In the genomic region with DNA sequence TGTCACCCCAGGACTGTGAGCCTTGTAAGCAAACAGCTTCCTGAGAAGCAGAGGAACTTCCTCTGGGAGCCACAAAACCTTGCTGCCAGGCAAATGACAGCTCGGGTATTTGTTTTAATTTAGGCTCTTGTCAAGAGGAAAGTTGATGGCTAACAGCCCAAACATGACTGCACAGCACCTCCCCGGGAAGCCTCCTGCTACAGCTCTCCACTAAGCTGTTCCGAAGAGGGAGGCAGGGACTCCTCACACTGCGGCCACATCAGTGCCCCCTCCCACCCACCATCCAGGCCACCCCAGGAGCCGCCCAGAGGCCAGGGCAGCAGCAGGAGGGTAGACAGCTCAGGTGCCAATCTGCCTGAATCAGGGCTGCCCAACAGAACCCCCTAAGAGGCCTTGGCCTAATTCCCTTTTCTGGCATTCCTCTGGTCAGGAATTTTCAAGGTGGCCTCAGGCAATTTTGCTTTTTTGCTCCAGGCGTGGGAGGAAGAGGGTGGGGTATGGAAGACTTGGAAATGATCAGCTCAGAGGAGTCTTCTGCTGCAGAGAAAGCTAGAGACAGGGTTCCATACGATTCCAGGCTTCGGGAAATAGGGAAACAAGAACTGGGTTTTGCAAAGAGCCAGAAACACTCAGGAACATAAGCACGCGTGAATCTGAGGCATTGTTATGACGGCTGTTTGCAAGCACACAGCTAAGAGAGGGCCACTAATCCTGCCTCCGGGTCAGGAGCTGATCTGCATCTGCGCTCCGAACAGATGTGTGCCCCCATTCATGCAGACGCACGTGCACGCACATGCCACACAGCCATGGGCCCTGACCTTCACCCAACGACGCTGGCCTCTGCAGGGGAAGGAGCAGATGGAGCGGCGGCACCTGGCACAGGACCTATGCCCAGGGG, we compare ENCODE assay signal across 10 cellular contexts. TPM values are rescaled to one million over a fixed set of nuclear protein-coding genes. Genes with fewer than 3 reads are reported as not detected.
A peak's percentile ranks its signal among the peaks of the same experiment; 100 is the strongest.
DNase-seq lines count a peak whose midpoint lies in the region; ATAC-seq, FAIRE-seq and TF ChIP-seq lines count a peak whose summit lies in the region.
"Had no signal": no experiment of that assay in that cellular context is flagged by ENCODE, and none has a peak within 500 bp of the region (broad histone marks: within the 10 kb centered on the region; RNA-seq: fewer than 3 reads in every experiment).

No MANE protein-coding gene starts in this region.

- TF ChIP-seq POLR2A in esophagus muscularis mucosa (IDR thresholded peaks at IDR 0.05; ENCODE audit: low read depth), result no peak

- no peak overlapping the region for H3K18ac ChIP-seq in neuronal stem cell (ENCODE audit: low read length)

- H3K4me1 ChIP-seq in PC-3 (ENCODE audit: insufficient read depth, low read length) (peaks cover 3% of the 10 kb centered on the region; the same call in 1 of the 2 replicates), esophagus muscularis mucosa (peaks cover 47 to 59% (median 53%) of the 10 kb centered on the region in 4 donors), neuronal stem cell (ENCODE audit: control insufficient read depth in 2 of 2, insufficient read depth in 1 of 2, low read depth in 1 of 2, low read length in 2 of 2) (peaks cover 7 to 19% of the 10 kb centered on the region in 2 donors), small intestine (ENCODE audit: control insufficient read depth in 2 of 2, insufficient read depth in 1 of 2, low read depth in 1 of 2, low read length in 1 of 2) (no peaks in the 10 kb centered on the region)

- H3K27ac ChIP-seq in PC-3 (ENCODE audit: low read length) (no peak overlapping the region), esophagus muscularis mucosa (replicated peaks in 1 of 4) (peak overlapping the region; percentile 32 to 62 (median 42)), neuronal stem cell (replicated peaks; ENCODE audit: low read length) (no peak overlapping the region), small intestine (ENCODE audit: low read depth in 1 of 2, low read length in 1 of 2) (no peak overlapping the region)

- POLR2A ChIA-PET in PC-3 (lab: Charles Lee; ENCODE audit: unreplicated experiment), result no interaction called here

- no TSS peak for BruUV-seq in PC-3 (replicated peaks; lab: Mats Ljungman, UMichigan)

- H2AK5ac ChIP-seq in neuronal stem cell (ENCODE audit: low read depth, low read length), result no peak overlapping the region

- no peak overlapping the region for H3K23ac ChIP-seq in neuronal stem cell (ENCODE audit: low read depth, low read length, poor library complexity)

- TF ChIP-seq EP300 in esophagus muscularis mucosa (IDR thresholded peaks at IDR 0.05), result no peak

- no peaks in the 10 kb centered on the region for H3F3A ChIP-seq in PC-3 (ENCODE audit: low read length, unreplicated experiment)

- intact Hi-C loops in PC-3 (cut with micrococcal nuclease) (no loop called here), esophagus muscularis mucosa (cut with DNase I) (no loop called here)

- no peak for FAIRE-seq in small intestine (lab: Jason Lieb, UNC)

- no peak overlapping the region for H2BK12ac ChIP-seq in neuronal stem cell (ENCODE audit: low read length)

- H3K79me2 ChIP-seq in PC-3 (ENCODE audit: low read length), result no peaks in the 10 kb centered on the region

- H2AFZ ChIP-seq in PC-3 (ENCODE audit: low read length) (no peak overlapping the region), neuronal stem cell (ENCODE audit: low read length) (no peak overlapping the region)

- H2BK5ac ChIP-seq in neuronal stem cell (ENCODE audit: low read length), result peak overlapping the region; percentile 53

- H3K9me3 ChIP-seq in PC-3 (ENCODE audit: low read length) (no peaks in the 10 kb centered on the region), esophagus muscularis mucosa (no peaks in the 10 kb centered on the region), neuronal stem cell (replicated peaks in 1 of 2; ENCODE audit: control insufficient read depth in 2 of 2, insufficient read depth in 1 of 2, low read depth in 1 of 2, low read length in 2 of 2) (no peaks in the 10 kb centered on the region), small intestine (ENCODE audit: control insufficient read depth, low read depth) (no peaks in the 10 kb centered on the region)

- no peaks in the 10 kb centered on the region for H4K20me1 ChIP-seq in PC-3 (ENCODE audit: low read length)

- no peak overlapping the region for H2BK15ac ChIP-seq in neuronal stem cell (ENCODE audit: low read length)

- WGBS in esophagus muscularis mucosa, result 65% methylated on average over 18 of the region's 21 CpGs
- no CpG with 5 or more reads among the region's 21 CpGs for WGBS in neuronal stem cell (ENCODE audit: extremely low coverage in 2 of 2, insufficient read length in 2 of 2, insufficient replicate concordance in 1 of 2), 2 donors
- 73 to 85% (median 80%) methylated on average over 21 of the region's 21 CpGs for WGBS in small intestine, 3 donors

- DNase-seq in GM03348 (ENCODE audit: low spot score) (peak; percentile 58), PC-3 (peak; percentile 19), esophagus muscularis mucosa (ENCODE audit: extremely low spot score) (no peak), neuronal stem cell (ENCODE audit: low spot score) (no peak), small intestine (no peak), SHP77 treated with DMSO at 0.1 percent for 48 hours (lab: John Stamatoyannopoulos, UW) (no peak), globus pallidus (ENCODE audit: low spot score) (no peak)
- DNase-seq: stimulated activated CD4-positive, alpha-beta T cell treated with anti-CD3 and anti-CD28 coated beads, Interleukin-2, amount 100 ng/mL, for 48 hours had no signal

- TF ChIP-seq CTCF in PC-3 (conservative IDR thresholded peaks at IDR 0.05; ENCODE audit: low read depth, low read length) (no peak), esophagus muscularis mucosa (IDR thresholded peaks at IDR 0.05) (no peak)

- no peak overlapping the region for H3K4me3 ChIP-seq in PC-3 (ENCODE audit: low read length)
- H3K4me3 ChIP-seq in esophagus muscularis mucosa, result no peak overlapping the region
- no peak overlapping the region for H3K4me3 ChIP-seq in neuronal stem cell (ENCODE audit: low read length in 2 of 2)
- no peak overlapping the region for H3K4me3 ChIP-seq in small intestine (ENCODE audit: low read depth in 1 of 2, low read length in 2 of 2)

- H2BK120ac ChIP-seq in neuronal stem cell (ENCODE audit: low read depth, low read length), result no peak overlapping the region

- H3K27me3 ChIP-seq in PC-3 (ENCODE audit: low read length), result no peaks in the 10 kb centered on the region
- H3K27me3 ChIP-seq in esophagus muscularis mucosa, result no peaks in the 10 kb centered on the region
- H3K27me3 ChIP-seq in neuronal stem cell (ENCODE audit: control insufficient read depth in 3 of 3, insufficient read depth in 3 of 3, low read depth in 1 of 3, low read length in 3 of 3), result peaks cover 0 to 22% (median 18%) of the 10 kb centered on the region in 3 experiments
- no peaks in the 10 kb centered on the region for H3K27me3 ChIP-seq in small intestine (ENCODE audit: control insufficient read depth in 2 of 2, insufficient read depth in 2 of 2, low read length in 2 of 2)

- H4K8ac ChIP-seq in neuronal stem cell (ENCODE audit: low read depth, low read length), result no peak overlapping the region

- no peak overlapping the region for H4K91ac ChIP-seq in neuronal stem cell (ENCODE audit: low read depth, low read length, poor library complexity)

- no peak overlapping the region for H3K4ac ChIP-seq in neuronal stem cell (ENCODE audit: low read length)

- H3K4me2 ChIP-seq in PC-3 (ENCODE audit: low read length) (no peak overlapping the region), neuronal stem cell (ENCODE audit: insufficient read depth, low read length, poor library complexity, severe bottlenecking) (no peak overlapping the region)

- no peaks in the 10 kb centered on the region for H3K36me3 ChIP-seq in PC-3 (ENCODE audit: low read depth, low read length)
- peaks cover 0 to 5% (median 0%) of the 10 kb centered on the region in 4 donors for H3K36me3 ChIP-seq in esophagus muscularis mucosa
- H3K36me3 ChIP-seq in neuronal stem cell (replicated peaks in 1 of 2; ENCODE audit: control insufficient read depth in 2 of 2, insufficient read depth in 2 of 2, low read length in 2 of 2), result peaks cover 5 to 7% of the 10 kb centered on the region in 2 donors
- H3K36me3 ChIP-seq in small intestine (ENCODE audit: control insufficient read depth in 2 of 2, insufficient read depth in 2 of 2, low read length in 2 of 2), result no peaks in the 10 kb centered on the region

- no peaks in the 10 kb centered on the region for H3K9me2 ChIP-seq in PC-3 (replicated peaks; ENCODE audit: low read length)

- no peak overlapping the region for H3K14ac ChIP-seq in neuronal stem cell (ENCODE audit: low read length)

- CTCF ChIA-PET in PC-3 (lab: Charles Lee), result interaction anchor here (0.6 kb wide), 1 partner anchor 119 kb away, joined by 3 read pairs; no protein-coding TSS in a partner anchor

- H3K9ac ChIP-seq in PC-3 (ENCODE audit: low read length) (no peak overlapping the region), neuronal stem cell (ENCODE audit: low read depth, low read length, poor library complexity) (peak overlapping the region; percentile 61)

- peaks cover 16% of the 10 kb centered on the region for H3K79me1 ChIP-seq in neuronal stem cell (ENCODE audit: low read depth, low read length)

- ATAC-seq in PC-3 (peak; percentile 36), GM18861 (IDR thresholded peaks at IDR 0.05; ENCODE audit: unreplicated experiment) (no peak)
- ATAC-seq: left lobe of liver had no signal

RNA-seq across cellular contexts. Expression of a gene that starts 2.4 kb away (rescaled TPM):
- total RNA-seq in PC-3 (2014; rRNA removed) (35.4 and 58.5 TPM in 2 replicates), esophagus muscularis mucosa (100 to 1,000 TPM in 3 of 4 donors, 10 to 100 TPM in 1; 98.4 to 142 (median 114) TPM)
- polyA plus RNA-seq in neuronal stem cell (2013, experiment 1 of 2), result 53.3 TPM
- 57.2 TPM for polyA plus RNA-seq in neuronal stem cell (2013, experiment 2 of 2)
- 10 to 100 TPM; 69.8 to 89.2 (median 77.8) TPM for polyA plus RNA-seq in small intestine

Comparison
In these comparisons a context has a peak if more than half of its experiments do, and no peak if none do; other contexts are left out.
1. DNase-seq: peak in GM03348 (single experiment) and PC-3 (single experiment); none in esophagus muscularis mucosa (single experiment), neuronal stem cell (single experiment), small intestine (single experiment), SHP77 treated with DMSO at 0.1 percent for 48 hours (single experiment) and globus pallidus (single experiment).
2. H3K27ac ChIP-seq: peak in esophagus muscularis mucosa (4 of 4); none in PC-3 (single experiment), neuronal stem cell (single experiment) and small intestine (0 of 2).